ENCODE assay signal across 23 cellular contexts in the genomic region with DNA sequence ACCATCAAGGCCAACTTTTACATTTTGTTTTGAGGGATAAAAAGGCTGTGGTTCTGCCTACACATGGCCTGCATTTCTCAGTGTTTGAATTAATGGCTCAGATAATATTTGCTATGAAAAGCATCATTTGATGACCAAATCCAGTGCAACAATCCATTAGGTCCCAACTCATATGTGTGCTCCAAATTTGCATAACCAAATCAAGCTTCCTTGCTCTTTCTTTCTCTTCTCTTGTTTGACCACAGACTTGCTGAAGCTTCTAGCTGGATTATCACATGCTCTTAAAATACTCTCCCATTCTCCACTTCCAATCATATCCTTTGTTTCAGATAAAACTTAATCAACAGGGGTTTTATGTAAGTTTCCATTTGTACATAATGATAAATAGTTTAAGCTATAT.
"Had no signal": no experiment of that assay in that cellular context is flagged by ENCODE, and none has a peak within 500 bp of the region (broad histone marks: within the 10 kb centered on the region; RNA-seq: fewer than 3 reads in every experiment).

No MANE protein-coding gene starts in this region.

- H3K9me3 Mint-ChIP-seq: activated naive CD8-positive, alpha-beta T cell treated with anti-CD3 and anti-CD28 coated beads, Interleukin-2, amount 10 ng/mL, durations not matched to agents 7 days and 5 days had no signal

- DNase-seq: activated CD4-positive, alpha-beta memory T cell treated with anti-CD3 and anti-CD28 coated beads, Interleukin-2, amount 10 ng/mL, durations not matched to agents 7 days and 5 days; activated CD4-positive, alpha-beta T cell treated with anti-CD3 and anti-CD28 coated beads for 4 hours; activated effector memory CD4-positive, alpha-beta T cell treated with Interleukin-2 at 50 U/mL for 16 hours; activated naive CD4-positive, alpha-beta T cell treated with anti-CD3 and anti-CD28 coated beads for 36 hours; activated naive CD8-positive, alpha-beta T cell treated with anti-CD3 and anti-CD28 coated beads, Interleukin-2, amount 10 ng/mL, durations not matched to agents 7 days and 5 days; activated T-cell treated with anti-CD3 and anti-CD28 coated beads, Interleukin-2, amount 50 U/mL, for 72 hours; amniotic stem cell; esophagus squamous epithelium; gastrocnemius medialis; heart left ventricle; left colon; mesenchymal stem cell; mucosa of descending colon; small intestine; stimulated activated CD4-positive, alpha-beta T cell treated with anti-CD3 and anti-CD28 coated beads, Interleukin-2, amount 100 ng/mL, for 24 hours; stomach; WERI-Rb-1 had no signal

- H3K9me3 ChIP-seq: gastrocnemius medialis, suprapubic skin had no signal

- H3K4me3 Mint-ChIP-seq: activated CD4-positive, alpha-beta memory T cell treated with anti-CD3 and anti-CD28 coated beads, Interleukin-2, amount 10 ng/mL, durations not matched to agents 7 days and 5 days; activated naive CD4-positive, alpha-beta T cell treated with anti-CD3 and anti-CD28 coated beads for 36 hours; activated naive CD8-positive, alpha-beta T cell treated with anti-CD3 and anti-CD28 coated beads, Interleukin-2, amount 10 ng/mL, durations not matched to agents 7 days and 5 days; activated T-cell treated with anti-CD3 and anti-CD28 coated beads, Interleukin-2, amount 50 U/mL, for 72 hours; neural crest cell; stimulated activated effector memory CD8-positive, alpha-beta T cell treated with anti-CD3 and anti-CD28 coated beads, Interleukin-12 subunit alpha, Interleukin-12 subunit beta, amount 100 ng/mL, for 72 hours had no signal

- H3K4me3 ChIP-seq: coronary artery, esophagus squamous epithelium, gastrocnemius medialis, heart left ventricle, mucosa of descending colon, stomach, suprapubic skin, tibial nerve had no signal

- H3K4me1 ChIP-seq: stomach, tibial nerve had no signal

- H3K27me3 ChIP-seq: esophagus squamous epithelium, gastrocnemius medialis, heart left ventricle, stomach, suprapubic skin, tibial nerve had no signal

- H3K36me3 ChIP-seq: esophagus squamous epithelium, gastrocnemius medialis, heart left ventricle, stomach, suprapubic skin, tibial nerve, WERI-Rb-1 had no signal

- ATAC-seq: activated T-cell treated with anti-CD3 and anti-CD28 coated beads, Interleukin-2, amount 50 U/mL, for 72 hours; gastrocnemius medialis; heart left ventricle; left colon; mucosa of descending colon; sciatic nerve; stimulated activated effector memory CD8-positive, alpha-beta T cell treated with anti-CD3 and anti-CD28 coated beads, Interleukin-12 subunit alpha, Interleukin-12 subunit beta, amount 100 ng/mL, for 72 hours had no signal

- H3K27ac Mint-ChIP-seq: activated CD4-positive, alpha-beta memory T cell treated with anti-CD3 and anti-CD28 coated beads, Interleukin-2, amount 10 ng/mL, durations not matched to agents 7 days and 5 days; activated naive CD4-positive, alpha-beta T cell treated with anti-CD3 and anti-CD28 coated beads for 36 hours; activated naive CD8-positive, alpha-beta T cell treated with anti-CD3 and anti-CD28 coated beads, Interleukin-2, amount 10 ng/mL, durations not matched to agents 7 days and 5 days; activated T-cell treated with anti-CD3 and anti-CD28 coated beads, Interleukin-2, amount 50 U/mL, for 72 hours; stimulated activated effector memory CD8-positive, alpha-beta T cell treated with anti-CD3 and anti-CD28 coated beads, Interleukin-12 subunit alpha, Interleukin-12 subunit beta, amount 100 ng/mL, for 72 hours had no signal

- H3K36me3 Mint-ChIP-seq: activated naive CD8-positive, alpha-beta T cell treated with anti-CD3 and anti-CD28 coated beads, Interleukin-2, amount 10 ng/mL, durations not matched to agents 7 days and 5 days; stimulated activated effector memory CD8-positive, alpha-beta T cell treated with anti-CD3 and anti-CD28 coated beads, Interleukin-12 subunit alpha, Interleukin-12 subunit beta, amount 100 ng/mL, for 72 hours had no signal

- H3K27ac ChIP-seq: coronary artery, esophagus squamous epithelium, gastrocnemius medialis, heart left ventricle, stomach, suprapubic skin, tibial nerve, WERI-Rb-1 had no signal

- H3K4me1 Mint-ChIP-seq: activated CD4-positive, alpha-beta memory T cell treated with anti-CD3 and anti-CD28 coated beads, Interleukin-2, amount 10 ng/mL, durations not matched to agents 7 days and 5 days; activated naive CD8-positive, alpha-beta T cell treated with anti-CD3 and anti-CD28 coated beads, Interleukin-2, amount 10 ng/mL, durations not matched to agents 7 days and 5 days; stimulated activated effector memory CD8-positive, alpha-beta T cell treated with anti-CD3 and anti-CD28 coated beads, Interleukin-12 subunit alpha, Interleukin-12 subunit beta, amount 100 ng/mL, for 72 hours had no signal
